ENCODE assay signal across 8 cellular contexts in the genomic region with DNA sequence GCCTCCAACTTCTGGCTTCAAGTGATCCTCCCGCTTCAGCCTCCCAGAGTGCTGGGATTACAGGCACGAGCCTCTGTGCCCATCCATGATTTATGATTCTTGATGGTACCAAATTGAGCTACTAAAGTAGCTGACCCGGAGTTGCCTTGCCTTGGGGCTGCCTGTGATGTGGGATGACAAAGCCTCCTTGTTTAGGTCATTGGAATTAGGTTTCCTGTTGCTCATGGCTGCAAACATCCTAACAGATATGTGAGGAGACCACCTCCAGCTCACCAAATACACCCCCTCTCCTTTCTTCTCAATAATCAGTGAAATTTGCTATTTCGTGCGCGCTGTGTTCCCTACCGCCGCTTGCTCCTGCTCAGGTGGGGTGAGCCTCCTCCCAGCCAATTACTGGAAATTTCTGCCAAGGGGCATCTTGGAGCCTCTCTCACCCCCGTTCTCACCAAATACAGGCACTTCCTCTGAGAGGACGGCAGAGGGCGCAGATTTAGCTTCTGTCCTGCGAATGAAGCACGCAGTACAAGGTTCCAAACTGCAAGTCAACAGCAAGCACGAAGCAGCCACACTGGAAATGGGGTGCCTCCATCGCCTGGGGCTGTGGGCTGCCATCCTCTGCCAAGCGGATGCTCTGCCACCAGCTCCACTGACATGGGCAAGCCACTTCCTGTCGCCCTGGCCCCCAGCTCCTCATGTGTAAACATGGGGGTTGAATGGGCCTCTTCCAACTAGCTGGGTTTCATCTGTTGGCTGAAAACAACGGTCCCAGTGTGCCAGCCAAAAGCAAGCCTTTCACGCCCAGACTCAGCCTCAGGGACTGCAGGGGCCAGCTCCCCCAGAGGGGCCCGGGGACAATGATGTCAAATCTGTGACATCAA.
DNase-seq lines count a peak whose midpoint lies in the region; ATAC-seq and TF ChIP-seq lines count a peak whose summit lies in the region.

No MANE protein-coding gene starts in this region.

- H3K27ac ChIP-seq in breast epithelium, result peak overlapping the region; percentile 80 to 81

- no peaks in the 10 kb centered on the region for H3K27me3 ChIP-seq in breast epithelium

- no peaks in the 10 kb centered on the region for H3K36me3 ChIP-seq in breast epithelium

- TF ChIP-seq POLR2A in breast epithelium (IDR thresholded peaks at IDR 0.05), result no peak

- peaks cover 0 to 14% of the 10 kb centered on the region in 2 donors for H3K4me1 ChIP-seq in breast epithelium

- peak; percentile 77 for DNase-seq in AG08396 (ENCODE audit: low spot score)
- peak; percentile 71 to 73 for DNase-seq in NCI-H2081 (lab: John Stamatoyannopoulos, UW)
- peak in 3 of 4 experiments; percentile 32 to 76 (median 68) for DNase-seq in activated CD4-positive, CD25-positive, alpha-beta regulatory T cell (lab: John Stamatoyannopoulos, UW)
- DNase-seq in breast epithelium (ENCODE audit: low spot score in 2 of 2), result peak; percentile 72 to 79
- peak; percentile 78 for DNase-seq in iris pigment epithelial cell (ENCODE audit: low read depth)
- DNase-seq in stimulated activated CD4-positive, alpha-beta T cell treated with anti-CD3 and anti-CD28 coated beads, Interleukin-15, amount 100 ng/mL, for 24 hours, result peak; percentile 75

- H3K4me3 ChIP-seq in breast epithelium, result peak overlapping the region in 1 of 3 donors; percentile 3

- no peaks in the 10 kb centered on the region for H3K9me3 ChIP-seq in breast epithelium

- TF ChIP-seq CTCF in breast epithelium (IDR thresholded peaks at IDR 0.05), result peak; percentile 60 to 89 (median 86)

- intact Hi-C loops in breast epithelium (cut with DNase I; ENCODE audit: low total_unique reads), result loop anchor here (5.0 to 10.0 kb wide), 2 partner anchors 100 to 102 kb away; partner anchors contain the start of genes NEURL3 and SNRNP200

- ATAC-seq in GM18907 (IDR thresholded peaks at IDR 0.05; ENCODE audit: unreplicated experiment) (peak; percentile 52), HG02840 (IDR thresholded peaks at IDR 0.05; ENCODE audit: low FRiP score, unreplicated experiment) (no peak)
